ENCODE assay signal across 21 cellular contexts in the genomic region with DNA sequence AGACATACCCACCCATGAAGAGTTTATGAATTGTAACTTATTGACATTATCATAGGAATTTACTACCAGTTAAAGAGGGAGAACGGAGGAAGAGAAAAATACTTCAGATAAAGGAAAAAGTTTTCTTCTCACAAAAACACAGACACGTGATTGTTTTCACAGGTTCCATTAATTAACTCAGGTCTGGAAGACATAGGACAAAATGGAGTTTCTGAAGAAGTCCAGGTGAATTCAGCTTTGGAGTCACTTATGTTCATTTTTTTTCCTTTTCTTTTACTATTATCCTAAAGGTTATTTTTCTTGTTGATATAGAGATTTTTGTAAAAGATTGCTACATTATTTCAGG. TPM values are rescaled to one million over a fixed set of nuclear protein-coding genes. Genes with fewer than 3 reads are reported as not detected.
DNase-seq lines count a peak whose midpoint lies in the region; ATAC-seq, FAIRE-seq and TF ChIP-seq lines count a peak whose summit lies in the region.
"Had no signal": no experiment of that assay in that cellular context is flagged by ENCODE, and none has a peak within 500 bp of the region (broad histone marks: within the 10 kb centered on the region; RNA-seq: fewer than 3 reads in every experiment).

No MANE protein-coding gene starts in this region.

- no peak for TF ChIP-seq CTCF in OCI-LY7 (conservative IDR thresholded peaks at IDR 0.05; ENCODE audit: low read length)

- no peaks in the 10 kb centered on the region for H4K20me1 ChIP-seq in BLaER1 treated with 17β-estradiol and CSF1 and Interleukin-3, amounts not matched to agents 10 nM and 100 nM
- no peaks in the 10 kb centered on the region for H4K20me1 ChIP-seq in OCI-LY7 (ENCODE audit: insufficient read depth, low read length)

- H3K27me3 ChIP-seq in BLaER1 treated with 17β-estradiol and CSF1 and Interleukin-3, amounts not matched to agents 10 nM and 100 nM = peaks cover 0 to 20% (median 0%) of the 10 kb centered on the region in 11 experiments; a peak in 6 of 22 replicates

- H3K79me2 ChIP-seq in OCI-LY7 (ENCODE audit: insufficient read depth, low read depth, low read length) = no peaks in the 10 kb centered on the region

- H3K27me3 Mint-ChIP-seq in memory B cell = peaks cover 3% of the 10 kb centered on the region

- H3K4me2 ChIP-seq in BLaER1 treated with 17β-estradiol and CSF1 and Interleukin-3, amounts not matched to agents 10 nM and 100 nM = peak overlapping the region; percentile 35 to 77 (median 58); a peak in 19 of 22 replicates
- peak overlapping the region; percentile 74 for H3K4me2 ChIP-seq in OCI-LY7 (ENCODE audit: low read length)
- H3K4me2 ChIP-seq: SK-N-SH had no signal

- H3K27ac ChIP-seq in BLaER1 treated with 17β-estradiol and CSF1 and Interleukin-3, amounts not matched to agents 10 nM and 100 nM = peak overlapping the region in 9 of 11 experiments; percentile 45 to 81 (median 59); a peak in 10 of 22 replicates
- peak overlapping the region; percentile 92 for H3K27ac ChIP-seq in OCI-LY7 (ENCODE audit: low read depth, low read length, poor library complexity, severe bottlenecking)

- no peak overlapping the region for H3K4me3 ChIP-seq in BLaER1 treated with 17β-estradiol and CSF1 and Interleukin-3, amounts not matched to agents 10 nM and 100 nM
- peak overlapping the region; percentile 41 for H3K4me3 ChIP-seq in OCI-LY7 (ENCODE audit: low read depth, low read length, poor library complexity, severe bottlenecking)

- FAIRE-seq in GM19239 (lab: Jason Lieb, UNC) = peak; percentile 69
- FAIRE-seq: G401.6 had no signal

- H3K9me3 ChIP-seq in BLaER1 treated with 17β-estradiol and CSF1 and Interleukin-3, amounts not matched to agents 10 nM and 100 nM (replicated peaks in 1 of 11) = no peaks in the 10 kb centered on the region
- no peaks in the 10 kb centered on the region; the same call in 1 of the 2 replicates for H3K9me3 ChIP-seq in OCI-LY7 (ENCODE audit: low read length)
- H3K9me3 ChIP-seq: SK-N-SH had no signal

- CTCF ChIA-PET in OCI-LY7 (lab: Charles Lee; ENCODE audit: unreplicated experiment) = interaction anchor here (1.6 kb wide), 1 partner anchor 11 kb away, joined by 4 read pairs; no protein-coding TSS in a partner anchor

- POLR2A ChIA-PET in OCI-LY7 (lab: Charles Lee) = interaction anchor here (0.7 to 11.9 kb wide), 4 partner anchors 11 to 126 kb away, joined by 3 to 194 read pairs (median 3); no protein-coding TSS in a partner anchor

- intact Hi-C loops in OCI-LY7 (cut with micrococcal nuclease; ENCODE audit: unreplicated experiment) = loop anchor here (5.0 to 10.0 kb wide), 3 partner anchors 125 to 552 kb away; partner anchors contain the start of genes ATP10D, NFXL1 and SLAIN2

- peak overlapping the region; percentile 88 for H2AFZ ChIP-seq in OCI-LY7 (ENCODE audit: low read length)

- peak overlapping the region in 1 of 11 experiments; percentile 35; a peak in 2 of 22 replicates for H3K9ac ChIP-seq in BLaER1 treated with 17β-estradiol and CSF1 and Interleukin-3, amounts not matched to agents 10 nM and 100 nM
- H3K9ac ChIP-seq: SK-N-SH had no signal

- no TSS peak for BruUV-seq in OCI-LY7 (replicated peaks; lab: Mats Ljungman, UMichigan)

- H3K4me1 Mint-ChIP-seq in memory B cell = peaks cover 24% of the 10 kb centered on the region

- peak overlapping the region; percentile 74 for H3K27ac Mint-ChIP-seq in memory B cell

- no peaks in the 10 kb centered on the region for H3K9me3 Mint-ChIP-seq in memory B cell

- H3K4me1 ChIP-seq in BLaER1 treated with 17β-estradiol and CSF1 and Interleukin-3, amounts not matched to agents 10 nM and 100 nM = peaks cover 12 to 23% (median 17%) of the 10 kb centered on the region in 10 experiments
- peaks cover 75% of the 10 kb centered on the region for H3K4me1 ChIP-seq in OCI-LY7 (ENCODE audit: insufficient read depth, low read length, poor library complexity, severe bottlenecking)

- H3K36me3 ChIP-seq in BLaER1 treated with 17β-estradiol and CSF1 and Interleukin-3, amounts not matched to agents 10 nM and 100 nM = no peaks in the 10 kb centered on the region
- 0 out of 2 replicates have a peak, but pooled peaks cover 6% of the 10 kb centered on the region for H3K36me3 ChIP-seq in OCI-LY7 (ENCODE audit: insufficient read depth, low read length)

- no peaks in the 10 kb centered on the region for H3K9me2 ChIP-seq in OCI-LY7 (ENCODE audit: insufficient read depth, low read length)
- H3K9me2 ChIP-seq: SK-N-SH had no signal

- H3K4me3 Mint-ChIP-seq in memory B cell = no peak overlapping the region

- DNase-seq in GM19239 (ENCODE audit: insufficient read length, low spot score) (no peak), OCI-LY7 (ENCODE audit: low spot score) (peak; percentile 54), memory B cell (ENCODE audit: low spot score in 2 of 2) (no peak)
- DNase-seq: COR-L47, DMS 273 treated with DMSO at 0.1 percent for 48 hours, DND-41, NCI-H1092, NCI-H2081 treated with DMSO at 0.1 percent for 48 hours, NCI-H446 treated with DMSO at 0.1 percent for 48 hours, NCI-H69, PC-3, SHP77 treated with DMSO at 0.1 percent for 48 hours, SK-N-SH had no signal

- no peak for ATAC-seq in memory B cell (ENCODE audit: low read depth)
- no peak for ATAC-seq in GM19452 (IDR thresholded peaks at IDR 0.05; ENCODE audit: unreplicated experiment)
- no peak for ATAC-seq in GM21717 (IDR thresholded peaks at IDR 0.05; ENCODE audit: unreplicated experiment)
- no peak for ATAC-seq in HG03280 (IDR thresholded peaks at IDR 0.05; ENCODE audit: unreplicated experiment)
- ATAC-seq: PC-3 had no signal

- H3K36me3 Mint-ChIP-seq in memory B cell = no peaks in the 10 kb centered on the region

RNA-seq across cellular contexts. Expression of gene NIPAL1, which starts 20.5 kb away (rescaled TPM):
- total RNA-seq in OCI-LY7 (2014; rRNA removed; shearing (Covaris generic)) = 0.28 and 1.1 TPM in 2 replicates
- 1.7 and 1.9 TPM in 2 replicates for total RNA-seq in OCI-LY7 (2022)

RNA-seq across cellular contexts. Expression of gene CNGA1, which starts 20.6 kb away (rescaled TPM):
- not detected in 2 replicates for total RNA-seq in OCI-LY7 (2014; rRNA removed; shearing (Covaris generic))
- not detected in 2 replicates for total RNA-seq in OCI-LY7 (2022)
- total RNA-seq: H4, HT1080, MCF 10A had no signal
